9 cellular contexts compared by ENCODE assay signal in the genomic region with DNA sequence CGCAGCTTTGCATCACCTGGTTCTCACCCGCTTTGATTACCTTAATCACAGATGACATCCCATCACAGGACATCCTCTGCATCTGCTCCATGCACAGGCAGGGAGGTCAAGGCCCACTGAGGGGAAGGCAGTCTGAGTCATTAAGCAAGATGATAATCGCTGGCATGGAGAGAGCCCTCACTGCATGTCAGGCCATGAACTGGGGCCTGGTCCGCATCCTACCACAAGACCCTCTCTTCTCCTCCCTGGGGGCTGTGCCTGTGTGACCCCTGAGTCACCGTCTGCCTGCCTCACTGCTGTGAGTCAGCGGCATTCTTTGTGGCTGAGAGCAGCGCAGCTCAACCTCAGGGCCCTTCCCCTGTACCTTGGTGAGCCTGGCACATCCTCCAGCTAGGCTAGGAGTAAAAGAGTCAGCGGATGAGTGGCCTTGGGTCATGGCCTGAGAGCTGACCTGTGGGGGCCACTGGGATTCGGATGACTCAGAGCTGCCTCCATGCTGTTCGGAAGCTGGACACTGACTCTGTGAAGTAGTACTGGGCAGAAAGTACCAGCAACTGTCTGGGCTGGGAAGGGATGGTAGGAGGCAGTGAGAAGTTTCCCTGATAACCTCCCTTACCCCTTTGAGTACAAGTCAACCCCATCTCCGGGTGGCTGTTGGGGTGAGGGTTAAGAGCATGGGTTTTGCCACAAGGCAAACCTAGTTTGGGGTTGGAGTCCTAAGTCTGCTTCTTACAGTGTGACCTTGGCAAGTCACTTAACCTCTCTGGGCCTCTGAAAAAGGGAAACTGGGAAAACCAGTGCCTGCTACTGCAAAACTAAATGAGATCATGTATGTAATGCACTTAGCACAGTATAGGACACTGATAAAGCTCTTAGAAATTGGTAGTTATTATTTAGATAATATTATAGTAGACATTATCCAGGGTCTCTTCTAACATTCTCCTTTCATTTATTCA. TPM values are rescaled to one million over a fixed set of nuclear protein-coding genes. Genes with fewer than 3 reads are reported as not detected.
DNase-seq lines count a peak whose midpoint lies in the region; ATAC-seq lines count a peak whose summit lies in the region.
"Had no signal": no experiment of that assay in that cellular context is flagged by ENCODE, and none has a peak within 500 bp of the region (broad histone marks: within the 10 kb centered on the region; RNA-seq: fewer than 3 reads in every experiment).

No MANE protein-coding gene starts in this region.

- in situ Hi-C loops in SK-MEL-5 (cut with HindIII; ENCODE audit: low pct_unique_long_range_greater_than_20kb, low sequenced_read_pairs), result no loop called here

- no peaks in the 10 kb centered on the region for H3K27me3 Mint-ChIP-seq in activated T-cell treated with anti-CD3 and anti-CD28 coated beads, Interleukin-2, amount 50 U/mL, for 24 hours

- no peak overlapping the region for H3K4me3 Mint-ChIP-seq in activated T-cell treated with anti-CD3 and anti-CD28 coated beads, Interleukin-2, amount 50 U/mL, for 24 hours
- H3K4me3 Mint-ChIP-seq in stimulated activated effector memory CD8-positive, alpha-beta T cell treated with anti-CD3 and anti-CD28 coated beads, Interleukin-12 subunit alpha, Interleukin-12 subunit beta, amount 100 ng/mL, for 72 hours, result no peak overlapping the region
- H3K4me3 Mint-ChIP-seq: CD4-positive, alpha-beta memory T cell had no signal

- peaks cover 1% of the 10 kb centered on the region for H3K4me1 Mint-ChIP-seq in activated T-cell treated with anti-CD3 and anti-CD28 coated beads, Interleukin-2, amount 50 U/mL, for 24 hours (ENCODE audit: low read depth)
- peaks cover 6% of the 10 kb centered on the region for H3K4me1 Mint-ChIP-seq in stimulated activated effector memory CD8-positive, alpha-beta T cell treated with anti-CD3 and anti-CD28 coated beads, Interleukin-12 subunit alpha, Interleukin-12 subunit beta, amount 100 ng/mL, for 72 hours

- H3K27ac Mint-ChIP-seq in activated T-cell treated with anti-CD3 and anti-CD28 coated beads, Interleukin-2, amount 50 U/mL, for 24 hours, result no peak overlapping the region
- H3K27ac Mint-ChIP-seq in stimulated activated effector memory CD8-positive, alpha-beta T cell treated with anti-CD3 and anti-CD28 coated beads, Interleukin-12 subunit alpha, Interleukin-12 subunit beta, amount 100 ng/mL, for 72 hours, result no peak overlapping the region

- peak; percentile 15 for DNase-seq in activated T-cell treated with anti-CD3 and anti-CD28 coated beads for 48 hours (ENCODE audit: low read depth)
- no peak for DNase-seq in activated T-cell treated with anti-CD3 and anti-CD28 coated beads, Interleukin-2, amount 50 U/mL, for 24 hours
- DNase-seq in SK-MEL-5 (ENCODE audit: low read depth, low spot score), result peak; percentile 11
- peak; percentile 27 for DNase-seq in glomerular endothelial cell (ENCODE audit: extremely low read depth, low read depth, low spot score)
- no peak for DNase-seq in stimulated activated effector memory CD8-positive, alpha-beta T cell treated with anti-CD3 and anti-CD28 coated beads, Interleukin-12 subunit alpha, Interleukin-12 subunit beta, amount 100 ng/mL, for 72 hours (ENCODE audit: low spot score in 2 of 2)
- no peak for DNase-seq in DMS79 treated with DMSO at 0.1 percent for 48 hours (lab: John Stamatoyannopoulos, UW)
- no peak for DNase-seq in DMS153 (lab: John Stamatoyannopoulos, UW)
- DNase-seq: CD4-positive, alpha-beta memory T cell had no signal

- no peaks in the 10 kb centered on the region for H3K36me3 Mint-ChIP-seq in activated T-cell treated with anti-CD3 and anti-CD28 coated beads, Interleukin-2, amount 50 U/mL, for 24 hours (ENCODE audit: low read depth)
- H3K36me3 Mint-ChIP-seq in stimulated activated effector memory CD8-positive, alpha-beta T cell treated with anti-CD3 and anti-CD28 coated beads, Interleukin-12 subunit alpha, Interleukin-12 subunit beta, amount 100 ng/mL, for 72 hours, result no peaks in the 10 kb centered on the region
- H3K36me3 Mint-ChIP-seq: CD4-positive, alpha-beta memory T cell had no signal

- ATAC-seq in stimulated activated effector memory CD8-positive, alpha-beta T cell treated with anti-CD3 and anti-CD28 coated beads, Interleukin-12 subunit alpha, Interleukin-12 subunit beta, amount 100 ng/mL, for 72 hours, result peak; percentile 92
- ATAC-seq in GM19395 (IDR thresholded peaks at IDR 0.05; ENCODE audit: unreplicated experiment), result no peak

- H3K9me3 Mint-ChIP-seq in activated T-cell treated with anti-CD3 and anti-CD28 coated beads, Interleukin-2, amount 50 U/mL, for 24 hours, result no peaks in the 10 kb centered on the region
- no peaks in the 10 kb centered on the region for H3K9me3 Mint-ChIP-seq in stimulated activated effector memory CD8-positive, alpha-beta T cell treated with anti-CD3 and anti-CD28 coated beads, Interleukin-12 subunit alpha, Interleukin-12 subunit beta, amount 100 ng/mL, for 72 hours
- H3K9me3 Mint-ChIP-seq: CD4-positive, alpha-beta memory T cell had no signal

RNA-seq across cellular contexts. Expression of a gene that starts 14.6 kb away (rescaled TPM):
- not detected in 2 replicates for total RNA-seq in SK-MEL-5 (2014; rRNA removed; shearing (Covaris generic))
- 0.21 TPM in 1 of 2 replicates, not detected in the other for polyA plus RNA-seq in SK-MEL-5 (2015; cell fraction: cytosol; rRNA removed)
- polyA plus RNA-seq in SK-MEL-5 (2015; cell fraction: nucleus; rRNA removed), result not detected in 2 replicates
- 1.8 and 5.3 TPM in 2 replicates for total RNA-seq in glomerular endothelial cell
- total RNA-seq: CD4-positive, alpha-beta memory T cell had no signal
- polyA plus RNA-seq: CD4-positive, alpha-beta memory T cell had no signal

RNA-seq across cellular contexts. Expression of a gene that starts 27.8 kb away (rescaled TPM):
- not detected in 2 replicates for total RNA-seq in SK-MEL-5 (2014; rRNA removed; shearing (Covaris generic))
- polyA plus RNA-seq in SK-MEL-5 (2015; cell fraction: cytosol; rRNA removed), result 0.12 TPM in 1 of 2 replicates, not detected in the other
- polyA plus RNA-seq in SK-MEL-5 (2015; cell fraction: nucleus; rRNA removed), result 0.43 TPM in 1 of 2 replicates, not detected in the other
- total RNA-seq in glomerular endothelial cell, result not detected in 2 replicates
- total RNA-seq: CD4-positive, alpha-beta memory T cell had no signal
- polyA plus RNA-seq: CD4-positive, alpha-beta memory T cell had no signal

RNA-seq across cellular contexts. Expression of a gene that starts 40.2 kb away (rescaled TPM):
- 20.8 and 25.7 TPM in 2 replicates for total RNA-seq in SK-MEL-5 (2014; rRNA removed; shearing (Covaris generic))
- polyA plus RNA-seq in SK-MEL-5 (2015; cell fraction: cytosol; rRNA removed), result 33.9 and 41.4 TPM in 2 replicates
- polyA plus RNA-seq in SK-MEL-5 (2015; cell fraction: nucleus; rRNA removed), result 48.1 and 58.7 TPM in 2 replicates
- 29.1 and 38.2 TPM in 2 replicates for total RNA-seq in glomerular endothelial cell

Comparison
In these comparisons a context has a peak if more than half of its experiments do, and no peak if none do; other contexts are left out.
1. DNase-seq: peak in activated T-cell treated with anti-CD3 and anti-CD28 coated beads for 48 hours (single experiment), SK-MEL-5 (single experiment) and glomerular endothelial cell (single experiment); none in activated T-cell treated with anti-CD3 and anti-CD28 coated beads, Interleukin-2, amount 50 U/mL, for 24 hours (single experiment), stimulated activated effector memory CD8-positive, alpha-beta T cell treated with anti-CD3 and anti-CD28 coated beads, Interleukin-12 subunit alpha, Interleukin-12 subunit beta, amount 100 ng/mL, for 72 hours (0 of 2), DMS79 treated with DMSO at 0.1 percent for 48 hours (single experiment) and DMS153 (single experiment).